ENCODE assay signal across 8 cellular contexts in genomic region chr11:12692238-12693074, GRCh38. TPM values are rescaled to one million over a fixed set of nuclear protein-coding genes. Genes with fewer than 3 reads are reported as not detected.
DNase-seq lines count a peak whose midpoint lies in the region; ATAC-seq and TF ChIP-seq lines count a peak whose summit lies in the region.

No MANE protein-coding gene starts in this region.

- peak overlapping the region; percentile 29 for H3K4me3 ChIP-seq in fibroblast of villous mesenchyme (ENCODE audit: low read depth, low read length)

- ATAC-seq in HG03565 (IDR thresholded peaks at IDR 0.05; ENCODE audit: unreplicated experiment) = no peak
- ATAC-seq in activated CD4-positive, CD25-positive, alpha-beta regulatory T cell treated with anti-CD3 and anti-CD28 coated beads, Interleukin-2, amount 50 U/mL, for 24 hours = no peak

- in situ Hi-C loops in SK-MEL-5 (cut with HindIII; ENCODE audit: low pct_unique_long_range_greater_than_20kb, low sequenced_read_pairs) = no loop called here

- peak; percentile 89 for DNase-seq in H4 (ENCODE audit: low spot score)
- DNase-seq in SK-MEL-5 (ENCODE audit: low read depth, low spot score) = peak; percentile 93
- DNase-seq in fibroblast of villous mesenchyme (ENCODE audit: low read depth) = peak; percentile 99
- peak in 45 of 56 donors; percentile 6 to 84 (median 43) for DNase-seq in nucleus accumbens (lab: John Stamatoyannopoulos, UW)
- DNase-seq in activated T-cell treated with anti-CD3 and anti-CD28 coated beads for 4 hours = no peak
- no peak for DNase-seq in activated CD4-positive, alpha-beta T cell treated with anti-CD3 and anti-CD28 coated beads for 1 hour

- no peak for TF ChIP-seq CTCF in fibroblast of villous mesenchyme (IDR thresholded peaks at IDR 0.05; ENCODE audit: insufficient read depth, low read depth, low read length)

RNA-seq across cellular contexts. Expression of gene TEAD1, which starts 18.2 kb away (rescaled TPM):
- 33.8 and 42.3 TPM in 2 replicates for total RNA-seq in H4 (2014; rRNA removed; shearing (Covaris generic))
- total RNA-seq in SK-MEL-5 (2014; rRNA removed; shearing (Covaris generic)) = 55.0 and 68.3 TPM in 2 replicates
- polyA plus RNA-seq in SK-MEL-5 (2015; cell fraction: cytosol; rRNA removed) = 49.8 and 88.0 TPM in 2 replicates
- 94.9 and 147 TPM in 2 replicates for polyA plus RNA-seq in SK-MEL-5 (2015; cell fraction: nucleus; rRNA removed)
- 209 and 244 TPM in 2 replicates for total RNA-seq in fibroblast of villous mesenchyme

Comparison
In these comparisons a context has a peak if more than half of its experiments do, and no peak if none do; other contexts are left out.
1. DNase-seq: peak in H4 (single experiment), SK-MEL-5 (single experiment), fibroblast of villous mesenchyme (single experiment) and nucleus accumbens (45 of 56); none in activated T-cell treated with anti-CD3 and anti-CD28 coated beads for 4 hours (single experiment) and activated CD4-positive, alpha-beta T cell treated with anti-CD3 and anti-CD28 coated beads for 1 hour (single experiment).